28 cellular contexts compared by ENCODE assay signal in genomic region chr17:75353176-75353575, GRCh38.
"Had no signal": no experiment of that assay in that cellular context is flagged by ENCODE, and none has a peak within 500 bp of the region (broad histone marks: within the 10 kb centered on the region; RNA-seq: fewer than 3 reads in every experiment).

No MANE protein-coding gene starts in this region.

- H3K27ac ChIP-seq: ascending aorta, KMS-11 had no signal

- H3K27ac Mint-ChIP-seq: activated CD4-positive, alpha-beta memory T cell treated with anti-CD3 and anti-CD28 coated beads for 36 hours; activated CD4-positive, alpha-beta T cell treated with anti-CD3 and anti-CD28 coated beads, Interleukin-2, amount 10 ng/mL, durations not matched to agents 24 days and 14 days; activated naive CD8-positive, alpha-beta T cell treated with anti-CD3 and anti-CD28 coated beads, Interleukin-2, amount 50 U/mL, for 24 hours; T-helper 1 cell treated with Interleukin-12 subunit alpha and Interleukin-12 subunit beta and Interleukin-4 antibody, amounts not matched to agents 30 μg/mL and 1 μg/mL, for 36 hours had no signal

- H3K27me3 ChIP-seq: ascending aorta had no signal

- H3K4me2 ChIP-seq: KMS-11 had no signal

- H3K9ac ChIP-seq: KMS-11 had no signal

- ATAC-seq: activated naive CD4-positive, alpha-beta T cell treated with anti-CD3 and anti-CD28 coated beads, Interleukin-2, amount 50 U/mL, for 72 hours; activated naive CD8-positive, alpha-beta T cell treated with anti-CD3 and anti-CD28 coated beads, Interleukin-2, amount 50 U/mL, for 24 hours; activated T-cell treated with anti-CD3 and anti-CD28 coated beads, Interleukin-2, amount 50 U/mL, for 4 hours; Panc1 had no signal

- H3K4me1 ChIP-seq: ascending aorta had no signal

- H3K4me3 ChIP-seq: ascending aorta had no signal

- H3K4me3 Mint-ChIP-seq: activated B cell treated with CpG ODN at 0.5 μM for 24 hours; activated CD4-positive, alpha-beta memory T cell treated with anti-CD3 and anti-CD28 coated beads for 36 hours; activated CD4-positive, alpha-beta T cell treated with anti-CD3 and anti-CD28 coated beads, Interleukin-2, amount 10 ng/mL, durations not matched to agents 24 days and 14 days; activated naive CD8-positive, alpha-beta T cell treated with anti-CD3 and anti-CD28 coated beads, Interleukin-2, amount 50 U/mL, for 24 hours; activated T-cell treated with anti-CD3 and anti-CD28 coated beads, Interleukin-2, amount 50 U/mL, for 4 hours; central memory CD8-positive, alpha-beta T cell; T-helper 1 cell treated with Interleukin-12 subunit alpha and Interleukin-12 subunit beta and Interleukin-4 antibody, amounts not matched to agents 30 μg/mL and 1 μg/mL, for 36 hours had no signal

- H3K36me3 ChIP-seq: ascending aorta had no signal

- DNase-seq: activated B cell treated with CpG ODN at 0.5 μM for 24 hours; activated CD4-positive, alpha-beta memory T cell treated with anti-CD3 and anti-CD28 coated beads for 36 hours; activated CD4-positive, alpha-beta T cell treated with anti-CD3 and anti-CD28 coated beads for 1 hour; activated CD4-positive, alpha-beta T cell treated with anti-CD3 and anti-CD28 coated beads, Interleukin-2, amount 10 ng/mL, durations not matched to agents 24 days and 14 days; activated CD8-positive, alpha-beta memory T cell treated with anti-CD3 and anti-CD28 coated beads for 24 hours; activated effector memory CD4-positive, alpha-beta T cell treated with anti-CD3 and anti-CD28 coated beads, Interleukin-2, amount 50 U/mL, for 16 hours; activated naive CD4-positive, alpha-beta T cell treated with Interleukin-2 at 50 U/mL for 16 hours; activated naive CD8-positive, alpha-beta T cell treated with anti-CD3 and anti-CD28 coated beads, Interleukin-2, amount 50 U/mL, for 24 hours; activated T-cell treated with anti-CD3 and anti-CD28 coated beads, Interleukin-2, amount 50 U/mL, for 4 hours; amniotic stem cell; NCI-H1092; NCI-H1417; NCI-H1930; NCI-H2107; NCI-H2171 treated with DMSO at 0.1 percent for 48 hours; NCI-H345; NCI-H510A; NCI-H69; OCI-M1; Right ventricle myocardium superior; RPMI8226 had no signal

- H3K27me3 Mint-ChIP-seq: activated B cell treated with CpG ODN at 0.5 μM for 24 hours; activated CD4-positive, alpha-beta memory T cell treated with anti-CD3 and anti-CD28 coated beads for 36 hours; activated CD4-positive, alpha-beta T cell treated with anti-CD3 and anti-CD28 coated beads, Interleukin-2, amount 10 ng/mL, durations not matched to agents 24 days and 14 days; activated naive CD8-positive, alpha-beta T cell treated with anti-CD3 and anti-CD28 coated beads, Interleukin-2, amount 50 U/mL, for 24 hours; brain; central memory CD8-positive, alpha-beta T cell had no signal

- H3K9me3 ChIP-seq: ascending aorta had no signal

- H3K9me3 Mint-ChIP-seq: activated B cell treated with CpG ODN at 0.5 μM for 24 hours; activated CD4-positive, alpha-beta T cell treated with anti-CD3 and anti-CD28 coated beads, Interleukin-2, amount 10 ng/mL, durations not matched to agents 24 days and 14 days; activated naive CD8-positive, alpha-beta T cell treated with anti-CD3 and anti-CD28 coated beads, Interleukin-2, amount 50 U/mL, for 24 hours; activated T-cell treated with anti-CD3 and anti-CD28 coated beads, Interleukin-2, amount 50 U/mL, for 4 hours; central memory CD8-positive, alpha-beta T cell; T-helper 1 cell treated with Interleukin-12 subunit alpha and Interleukin-12 subunit beta and Interleukin-4 antibody, amounts not matched to agents 30 μg/mL and 1 μg/mL, for 36 hours had no signal
